In genomic region chr12:91009319-91009950, GRCh38 we compare ENCODE assay signal across 12 cellular contexts. TPM values are rescaled to one million over a fixed set of nuclear protein-coding genes. Genes with fewer than 3 reads are reported as not detected.
DNase-seq lines count a peak whose midpoint lies in the region; ATAC-seq and TF ChIP-seq lines count a peak whose summit lies in the region.
"Had no signal": no experiment of that assay in that cellular context is flagged by ENCODE, and none has a peak within 500 bp of the region (broad histone marks: within the 10 kb centered on the region; RNA-seq: fewer than 3 reads in every experiment).

No MANE protein-coding gene starts in this region.

- no peak for TF ChIP-seq POLR2A in stomach (IDR thresholded peaks at IDR 0.05)

- no peak for TF ChIP-seq EP300 in stomach (IDR thresholded peaks at IDR 0.05)

- no peaks in the 10 kb centered on the region for H3K27me3 ChIP-seq in stomach

- peak; percentile 83 for ATAC-seq in GM19397 (IDR thresholded peaks at IDR 0.05; ENCODE audit: unreplicated experiment)
- ATAC-seq in HG03025 (IDR thresholded peaks at IDR 0.05; ENCODE audit: low FRiP score, unreplicated experiment): peak; percentile 87
- ATAC-seq in SK-N-SH treated with all-trans-retinoic acid at 6 μM for 48 hours: peak; percentile 86
- ATAC-seq: activated CD8-positive, alpha-beta memory T cell treated with anti-CD3 and anti-CD28 coated beads, Interleukin-2, amount 10 ng/mL, durations not matched to agents 7 days and 5 days had no signal

- DNase-seq in GM10266 (ENCODE audit: extremely low spot score) (peak; percentile 12), G401 (ENCODE audit: low spot score) (no peak), NCI-H446 (lab: John Stamatoyannopoulos, UW) (no peak), NCI-H2029 (lab: John Stamatoyannopoulos, UW) (no peak), stomach (no peak)
- DNase-seq: activated CD8-positive, alpha-beta memory T cell treated with anti-CD3 and anti-CD28 coated beads, Interleukin-2, amount 10 ng/mL, durations not matched to agents 7 days and 5 days; stimulated activated CD4-positive, alpha-beta T cell treated with anti-CD3 and anti-CD28 coated beads, Interleukin-12 subunit alpha, Interleukin-12 subunit beta, amount 100 ng/mL, for 4 hours had no signal

- H3K27ac ChIP-seq in stomach: no peak overlapping the region

- in situ Hi-C loops in G401 (cut with HindIII; ENCODE audit: low sequenced_read_pairs): no loop called here

- H3K4me1 ChIP-seq in stomach: no peaks in the 10 kb centered on the region

- no peaks in the 10 kb centered on the region for H3K36me3 ChIP-seq in stomach

- H3K4me3 ChIP-seq in stomach: no peak overlapping the region

- H3K9me3 ChIP-seq in stomach: no peaks in the 10 kb centered on the region

- TF ChIP-seq CTCF in GM10266 (IDR thresholded peaks at IDR 0.05; ENCODE audit: control insufficient read depth, insufficient read depth, low read depth, missing control alignments): no peak
- no peak for TF ChIP-seq CTCF in stomach (IDR thresholded peaks at IDR 0.05)

- intact Hi-C loops in stomach (cut with DNase I; ENCODE audit: low total_unique reads): no loop called here

- 56 to 75% (median 73%) methylated on average over 1 of the region's 1 CpG for WGBS in stomach, 5 donors

TF ChIP-seq in SK-N-SH treated with all-trans-retinoic acid at 6 μM for 48 hours, 23 proteins besides CTCF, POLR2A, EP300 and RAD21:
- no peak for TF ChIP-seq TCF4 (CRISPR knock-in tag; IDR thresholded peaks at IDR 0.05; ENCODE audit: borderline replicate concordance)
- no peak for TF ChIP-seq SNAI2 (CRISPR knock-in tag; IDR thresholded peaks at IDR 0.05)
- peak; percentile 45; the same call in 1 of the 2 replicates for TF ChIP-seq TOX (CRISPR knock-in tag; IDR thresholded peaks at IDR 0.05; ENCODE audit: borderline replicate concordance)
- TF ChIP-seq ESRRG (CRISPR knock-in tag; IDR thresholded peaks at IDR 0.05): no peak
- TF ChIP-seq CREB5 (CRISPR knock-in tag; IDR thresholded peaks at IDR 0.05; ENCODE audit: low read depth): no peak
- TF ChIP-seq, protein P1, sequence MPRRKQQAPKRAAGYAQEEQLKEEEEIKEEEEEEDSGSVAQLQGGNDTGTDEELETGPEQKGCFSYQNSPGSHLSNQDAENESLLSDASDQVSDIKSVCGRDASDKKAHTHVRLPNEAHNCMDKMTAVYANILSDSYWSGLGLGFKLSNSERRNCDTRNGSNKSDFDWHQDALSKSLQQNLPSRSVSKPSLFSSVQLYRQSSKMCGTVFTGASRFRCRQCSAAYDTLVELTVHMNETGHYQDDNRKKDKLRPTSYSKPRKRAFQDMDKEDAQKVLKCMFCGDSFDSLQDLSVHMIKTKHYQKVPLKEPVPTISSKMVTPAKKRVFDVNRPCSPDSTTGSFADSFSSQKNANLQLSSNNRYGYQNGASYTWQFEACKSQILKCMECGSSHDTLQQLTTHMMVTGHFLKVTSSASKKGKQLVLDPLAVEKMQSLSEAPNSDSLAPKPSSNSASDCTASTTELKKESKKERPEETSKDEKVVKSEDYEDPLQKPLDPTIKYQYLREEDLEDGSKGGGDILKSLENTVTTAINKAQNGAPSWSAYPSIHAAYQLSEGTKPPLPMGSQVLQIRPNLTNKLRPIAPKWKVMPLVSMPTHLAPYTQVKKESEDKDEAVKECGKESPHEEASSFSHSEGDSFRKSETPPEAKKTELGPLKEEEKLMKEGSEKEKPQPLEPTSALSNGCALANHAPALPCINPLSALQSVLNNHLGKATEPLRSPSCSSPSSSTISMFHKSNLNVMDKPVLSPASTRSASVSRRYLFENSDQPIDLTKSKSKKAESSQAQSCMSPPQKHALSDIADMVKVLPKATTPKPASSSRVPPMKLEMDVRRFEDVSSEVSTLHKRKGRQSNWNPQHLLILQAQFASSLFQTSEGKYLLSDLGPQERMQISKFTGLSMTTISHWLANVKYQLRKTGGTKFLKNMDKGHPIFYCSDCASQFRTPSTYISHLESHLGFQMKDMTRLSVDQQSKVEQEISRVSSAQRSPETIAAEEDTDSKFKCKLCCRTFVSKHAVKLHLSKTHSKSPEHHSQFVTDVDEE (CRISPR knock-in tag; IDR thresholded peaks at IDR 0.05): no peak
- TF ChIP-seq ZC3H10 (CRISPR knock-in tag; IDR thresholded peaks at IDR 0.05): no peak

RNA-seq across cellular contexts. Expression of gene EPYC, which starts 4.7 kb away (rescaled TPM):
- not detected in 2 replicates for total RNA-seq in G401 (2014; rRNA removed; shearing (Covaris generic))
- total RNA-seq in stomach: not detected
- polyA plus RNA-seq in stomach: not detected
- total RNA-seq: activated CD8-positive, alpha-beta memory T cell treated with anti-CD3 and anti-CD28 coated beads, Interleukin-2, amount 10 ng/mL, durations not matched to agents 7 days and 5 days; liver had no signal
- polyA plus RNA-seq: liver, urinary bladder had no signal

RNA-seq across cellular contexts. Expression of gene KERA, which starts 48.4 kb away (rescaled TPM):
- not detected in 2 replicates for total RNA-seq in G401 (2014; rRNA removed; shearing (Covaris generic))
- 1 to 10 TPM in 1 of 5 donors, not detected in 4; 2.2 TPM for total RNA-seq in stomach
- not detected for polyA plus RNA-seq in stomach
- total RNA-seq: activated CD8-positive, alpha-beta memory T cell treated with anti-CD3 and anti-CD28 coated beads, Interleukin-2, amount 10 ng/mL, durations not matched to agents 7 days and 5 days; liver had no signal
- polyA plus RNA-seq: liver had no signal

RNA-seq across cellular contexts. Expression of gene CCER1, which starts 54.5 kb away (rescaled TPM):
- not detected in 2 replicates for total RNA-seq in G401 (2014; rRNA removed; shearing (Covaris generic))
- total RNA-seq in stomach: not detected
- polyA plus RNA-seq in stomach: not detected
- total RNA-seq: activated CD8-positive, alpha-beta memory T cell treated with anti-CD3 and anti-CD28 coated beads, Interleukin-2, amount 10 ng/mL, durations not matched to agents 7 days and 5 days; liver; urinary bladder had no signal
- polyA plus RNA-seq: liver, urinary bladder had no signal
